Comparison of ENCODE assay signal across 19 cellular contexts in genomic region chr10:12235796-12236195, GRCh38. TPM values are rescaled to one million over a fixed set of nuclear protein-coding genes. Genes with fewer than 3 reads are reported as not detected.
DNase-seq lines count a peak whose midpoint lies in the region; TF ChIP-seq lines count a peak whose summit lies in the region.
"Had no signal": no experiment of that assay in that cellular context is flagged by ENCODE, and none has a peak within 500 bp of the region (broad histone marks: within the 10 kb centered on the region; RNA-seq: fewer than 3 reads in every experiment).

No MANE protein-coding gene starts in this region.

- DNase-seq in AG10803 (ENCODE audit: low read depth), result peak; percentile 6
- DNase-seq in dermis microvascular lymphatic vessel endothelial cell (ENCODE audit: low read depth in 2 of 2), result peak; percentile 18 to 29
- DNase-seq in right atrium auricular region (ENCODE audit: low spot score), result no peak
- DNase-seq in osteoblast (ENCODE audit: insufficient read length, low spot score, missing footprints), result peak; percentile 23
- DNase-seq in DMS114 treated with DMSO at 0.1 percent for 48 hours (lab: John Stamatoyannopoulos, UW; ENCODE audit: unreplicated experiment), result no peak
- no peak for DNase-seq in inferior parietal cortex (ENCODE audit: extremely low spot score)
- DNase-seq in GOT3 (lab: John Stamatoyannopoulos, UW), result no peak
- DNase-seq in 8988T, result no peak
- DNase-seq: activated CD4-positive, alpha-beta T cell treated with anti-CD3 and anti-CD28 coated beads for 1 hour; activated CD8-positive, alpha-beta memory T cell treated with anti-CD3 and anti-CD28 coated beads, Interleukin-2, amount 50 U/mL, for 48 hours; activated naive CD4-positive, alpha-beta T cell; CD8-positive, alpha-beta memory T cell; DND-41; foreskin keratinocyte; naive thymus-derived CD4-positive, alpha-beta T cell; NCI-H1417 treated with DMSO at 0.1 percent for 48 hours; NCI-H2171; NCI-H774 had no signal

- no peaks in the 10 kb centered on the region for H4K20me1 ChIP-seq in osteoblast (ENCODE audit: insufficient read depth, low read length)

- peaks cover 29% of the 10 kb centered on the region for H3K36me3 ChIP-seq in right atrium auricular region
- peaks cover 44% of the 10 kb centered on the region for H3K36me3 ChIP-seq in osteoblast (ENCODE audit: insufficient read depth, low read length)

- H3K79me2 ChIP-seq in osteoblast (ENCODE audit: insufficient read depth, low read length), result peaks cover 3% of the 10 kb centered on the region

- no peaks in the 10 kb centered on the region for H3K27me3 ChIP-seq in right atrium auricular region
- no peaks in the 10 kb centered on the region for H3K27me3 ChIP-seq in osteoblast (ENCODE audit: insufficient read depth, low read length)
- H3K27me3 ChIP-seq: foreskin keratinocyte had no signal

- H3K4me3 ChIP-seq in AG10803 (ENCODE audit: low read length) (no peak overlapping the region), right atrium auricular region (peak overlapping the region in 1 of 2 donors; percentile 20), osteoblast (ENCODE audit: insufficient read depth, low read length) (no peak overlapping the region)
- H3K4me3 ChIP-seq: SK-N-MC had no signal

- H3K27ac ChIP-seq in right atrium auricular region (peak overlapping the region; percentile 56 to 89), osteoblast (ENCODE audit: low read depth, low read length) (no peak overlapping the region)
- H3K27ac ChIP-seq: foreskin keratinocyte, SK-N-MC had no signal

- no peak overlapping the region for H2AFZ ChIP-seq in osteoblast (ENCODE audit: low read length)

- TF ChIP-seq CTCF in AG10803 (conservative IDR thresholded peaks at IDR 0.05; ENCODE audit: low read length) (no peak), right atrium auricular region (IDR thresholded peaks at IDR 0.05) (no peak), osteoblast (IDR thresholded peaks at IDR 0.05; ENCODE audit: extremely low read depth, low read depth, low read length) (no peak)

- H3K4me1 ChIP-seq in right atrium auricular region, result peaks cover 0 to 35% of the 10 kb centered on the region in 2 donors
- peaks cover 3% of the 10 kb centered on the region for H3K4me1 ChIP-seq in osteoblast (ENCODE audit: insufficient read depth, low read length)
- H3K4me1 ChIP-seq: foreskin keratinocyte had no signal

- no peak overlapping the region for H3K4me2 ChIP-seq in osteoblast (ENCODE audit: insufficient read depth, low read length)

- H3K9me3 ChIP-seq in right atrium auricular region (no peaks in the 10 kb centered on the region), osteoblast (ENCODE audit: low read depth, low read length) (no peaks in the 10 kb centered on the region)

RNA-seq across cellular contexts. Expression of gene CDC123, which starts 39.8 kb away (rescaled TPM):
- 158 and 193 TPM in 2 replicates for total RNA-seq in dermis microvascular lymphatic vessel endothelial cell
- total RNA-seq in right atrium auricular region, result 10 to 100 TPM; 49.2 to 57.0 TPM
- 86.9 and 96.9 TPM in 2 replicates for total RNA-seq in osteoblast

RNA-seq across cellular contexts. Expression of gene NUDT5, which starts 40.1 kb away (rescaled TPM):
- total RNA-seq in dermis microvascular lymphatic vessel endothelial cell, result 39.9 and 43.6 TPM in 2 replicates
- 10 to 100 TPM; 10.8 to 12.8 TPM for total RNA-seq in right atrium auricular region
- total RNA-seq in osteoblast, result 51.0 and 65.7 TPM in 2 replicates

Comparison
In these comparisons a context has a peak if more than half of its experiments do, and no peak if none do; other contexts are left out.
1. DNase-seq: peak in AG10803 (single experiment), dermis microvascular lymphatic vessel endothelial cell (2 of 2) and osteoblast (single experiment); none in right atrium auricular region (single experiment), DMS114 treated with DMSO at 0.1 percent for 48 hours (single experiment), inferior parietal cortex (single experiment), GOT3 (single experiment) and 8988T (single experiment).